In genomic region chr17:80708497-80708896, GRCh38 we compare ENCODE assay signal across 16 cellular contexts.
"Had no signal": no experiment of that assay in that cellular context is flagged by ENCODE, and none has a peak within 500 bp of the region (broad histone marks: within the 10 kb centered on the region; RNA-seq: fewer than 3 reads in every experiment).

No MANE protein-coding gene starts in this region.

- H3K9me3 Mint-ChIP-seq: activated naive CD4-positive, alpha-beta T cell treated with anti-CD3 and anti-CD28 coated beads, Interleukin-2, amount 50 U/mL, for 24 hours had no signal

- FAIRE-seq: frontal cortex had no signal

- H3K4me1 Mint-ChIP-seq: nephron had no signal

- H3K9me3 ChIP-seq: suprapubic skin had no signal

- ATAC-seq: stimulated activated naive CD8-positive, alpha-beta T cell treated with anti-CD3 and anti-CD28 coated beads, Interleukin-15, Interleukin-2, amounts not matched to agents 100 U/mL and 50 U/mL, for 24 hours had no signal

- H3K4me3 Mint-ChIP-seq: nephron had no signal

- H3K27ac Mint-ChIP-seq: activated naive CD4-positive, alpha-beta T cell treated with anti-CD3 and anti-CD28 coated beads, Interleukin-2, amount 50 U/mL, for 24 hours; nephron had no signal

- H3K27me3 Mint-ChIP-seq: activated naive CD4-positive, alpha-beta T cell treated with anti-CD3 and anti-CD28 coated beads, Interleukin-2, amount 50 U/mL, for 24 hours had no signal

- H3K27ac ChIP-seq: suprapubic skin had no signal

- H3K27me3 ChIP-seq: suprapubic skin had no signal

- H3K4me3 ChIP-seq: skin epidermis, suprapubic skin had no signal

- DNase-seq: activated CD4-positive, alpha-beta T cell treated with anti-CD3 and anti-CD28 coated beads for 1 hour; amniotic stem cell; cortex of kidney; effector CD8-positive, alpha-beta T cell; head of caudate nucleus; mesendoderm; occipital lobe; stimulated activated CD4-positive, alpha-beta T cell treated with anti-CD3 and anti-CD28 coated beads, Interleukin-15, amount 100 ng/mL, for 24 hours; stimulated activated CD4-positive, alpha-beta T cell treated with anti-CD3 and anti-CD28 coated beads, Interleukin-4, amount 100 ng/mL, for 24 hours; stimulated activated naive CD8-positive, alpha-beta T cell treated with anti-CD3 and anti-CD28 coated beads, Interleukin-15, Interleukin-2, amounts not matched to agents 100 U/mL and 50 U/mL, for 24 hours; trophoblast cell had no signal
